ENCODE assay signal across 16 cellular contexts in the genomic region with DNA sequence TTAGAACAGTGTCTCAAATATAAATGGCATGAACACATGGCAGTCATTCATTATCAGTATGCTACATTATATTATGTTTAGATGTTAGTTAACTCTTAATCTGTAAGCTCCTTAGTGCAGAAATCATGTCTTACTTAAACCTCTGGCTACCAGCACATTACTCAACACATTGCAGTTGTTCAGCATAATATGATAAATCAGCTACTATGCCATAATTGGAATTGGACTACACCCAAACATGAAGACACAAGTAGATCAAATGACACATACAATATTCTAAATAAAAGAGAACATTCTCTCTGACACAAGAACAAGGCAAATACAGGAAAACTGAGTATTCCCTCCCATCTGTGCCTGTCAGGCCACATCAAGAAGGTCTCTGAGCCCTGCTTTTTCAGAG.
DNase-seq lines count a peak whose midpoint lies in the region; ATAC-seq and TF ChIP-seq lines count a peak whose summit lies in the region.
"Had no signal": no experiment of that assay in that cellular context is flagged by ENCODE, and none has a peak within 500 bp of the region (broad histone marks: within the 10 kb centered on the region; RNA-seq: fewer than 3 reads in every experiment).

No MANE protein-coding gene starts in this region.

- TF ChIP-seq CTCF in foreskin fibroblast (IDR thresholded peaks at IDR 0.05; ENCODE audit: low read depth, low read length) (no peak), lower leg skin (IDR thresholded peaks at IDR 0.05) (no peak)

- H3K27ac Mint-ChIP-seq in CD4-positive, alpha-beta memory T cell = peak overlapping the region in 5 of 7 donors; percentile 1 to 79 (median 20)
- H3K27ac Mint-ChIP-seq in activated T-helper 17 cell treated with anti-CD3 and anti-CD28 coated beads, Interleukin-2, amount 50 U/mL, for 72 hours = peak overlapping the region; percentile 21
- H3K27ac Mint-ChIP-seq: B cell, nephron progenitor cell had no signal

- H3K36me3 Mint-ChIP-seq in CD4-positive, alpha-beta memory T cell = peaks cover 14 to 31% of the 10 kb centered on the region in 2 donors
- peaks cover 62% of the 10 kb centered on the region for H3K36me3 Mint-ChIP-seq in activated T-helper 17 cell treated with anti-CD3 and anti-CD28 coated beads, Interleukin-2, amount 50 U/mL, for 72 hours (ENCODE audit: low read depth)

- POLR2A ChIA-PET in CD4-positive, alpha-beta memory T cell (lab: Charles Lee; ENCODE audit: partially characterized antibody) = no interaction called here

- CTCF ChIA-PET in CD4-positive, alpha-beta memory T cell (lab: Charles Lee; ENCODE audit: partially characterized antibody) = interaction anchor here (0.9 to 3.2 kb wide), 6 partner anchors 15 to 648 kb away, joined by 3 to 10 read pairs (median 5); a partner anchor contains a TSS

- no peak overlapping the region for H3K4me3 Mint-ChIP-seq in CD4-positive, alpha-beta memory T cell
- H3K4me3 Mint-ChIP-seq in activated T-helper 17 cell treated with anti-CD3 and anti-CD28 coated beads, Interleukin-2, amount 50 U/mL, for 72 hours = no peak overlapping the region
- H3K4me3 Mint-ChIP-seq: B cell, nephron progenitor cell had no signal

- no peak overlapping the region for H3K27ac ChIP-seq in CD4-positive, alpha-beta memory T cell (ENCODE audit: low read depth, low read length)
- H3K27ac ChIP-seq: ascending aorta, esophagus squamous epithelium had no signal

- H3K27me3 ChIP-seq in CD4-positive, alpha-beta memory T cell (ENCODE audit: insufficient read depth, low read length) = no peaks in the 10 kb centered on the region
- H3K27me3 ChIP-seq: ascending aorta, esophagus squamous epithelium had no signal

- no peaks in the 10 kb centered on the region for H3K9me3 ChIP-seq in CD4-positive, alpha-beta memory T cell (ENCODE audit: control insufficient read depth in 1 of 2, low read length in 2 of 2)
- H3K9me3 ChIP-seq: ascending aorta, esophagus squamous epithelium had no signal

- TF ChIP-seq POLR2A in lower leg skin (IDR thresholded peaks at IDR 0.05) = no peak

- DNase-seq in CD4-positive, alpha-beta memory T cell = no peak
- DNase-seq in M059J (ENCODE audit: low read depth) (peak; percentile 7), foreskin fibroblast (peak; percentile 41 to 67), lower leg skin (ENCODE audit: low spot score in 2 of 2) (no peak)
- DNase-seq: activated CD4-positive, CD25-positive, alpha-beta regulatory T cell; activated effector memory CD4-positive, alpha-beta T cell treated with anti-CD3 and anti-CD28 coated beads, Interleukin-2, amount 50 U/mL, for 16 hours; dermis blood vessel endothelial cell; DMS153; esophagus squamous epithelium; nephron progenitor cell had no signal

- no peaks in the 10 kb centered on the region for H3K4me1 ChIP-seq in CD4-positive, alpha-beta memory T cell (ENCODE audit: insufficient read depth, low read length)
- H3K4me1 ChIP-seq: ascending aorta, esophagus squamous epithelium had no signal

- intact Hi-C loops in CD4-positive, alpha-beta memory T cell (cut with micrococcal nuclease) = no loop called here
- intact Hi-C loops in lower leg skin (cut with DNase I; ENCODE audit: low total_unique reads) = no loop called here

- no peak for ATAC-seq in activated T-helper 17 cell treated with anti-CD3 and anti-CD28 coated beads, Interleukin-2, amount 50 U/mL, for 72 hours (replicated peaks)
- ATAC-seq in HG02642 (IDR thresholded peaks at IDR 0.05; ENCODE audit: poor library complexity, unreplicated experiment) (no peak), HG02885 (IDR thresholded peaks at IDR 0.05; ENCODE audit: poor library complexity, unreplicated experiment) (no peak)

- no peaks in the 10 kb centered on the region for H3K9me3 Mint-ChIP-seq in CD4-positive, alpha-beta memory T cell
- H3K9me3 Mint-ChIP-seq in activated T-helper 17 cell treated with anti-CD3 and anti-CD28 coated beads, Interleukin-2, amount 50 U/mL, for 72 hours = no peaks in the 10 kb centered on the region
- H3K9me3 Mint-ChIP-seq: nephron progenitor cell had no signal

- no peaks in the 10 kb centered on the region for H3K27me3 Mint-ChIP-seq in CD4-positive, alpha-beta memory T cell
- H3K27me3 Mint-ChIP-seq in activated T-helper 17 cell treated with anti-CD3 and anti-CD28 coated beads, Interleukin-2, amount 50 U/mL, for 72 hours = no peaks in the 10 kb centered on the region
- H3K27me3 Mint-ChIP-seq: B cell had no signal

- H3K4me1 Mint-ChIP-seq in CD4-positive, alpha-beta memory T cell = peaks cover 0 to 2% (median 0%) of the 10 kb centered on the region in 4 donors
- H3K4me1 Mint-ChIP-seq in activated T-helper 17 cell treated with anti-CD3 and anti-CD28 coated beads, Interleukin-2, amount 50 U/mL, for 72 hours = no peaks in the 10 kb centered on the region
- H3K4me1 Mint-ChIP-seq: B cell, nephron progenitor cell had no signal

- no peaks in the 10 kb centered on the region for H3K36me3 ChIP-seq in CD4-positive, alpha-beta memory T cell (ENCODE audit: insufficient read depth, low read length)

- no peak overlapping the region for H3K4me3 ChIP-seq in CD4-positive, alpha-beta memory T cell (ENCODE audit: low read length in 2 of 2)
- H3K4me3 ChIP-seq in foreskin fibroblast (ENCODE audit: low read depth in 1 of 2, low read length in 2 of 2) (no peak overlapping the region), lower leg skin (ENCODE audit: low read depth, poor library complexity, severe bottlenecking) (no peak overlapping the region)
- H3K4me3 ChIP-seq: ascending aorta, esophagus squamous epithelium, lung had no signal

Comparison
In these comparisons a context has a peak if more than half of its experiments do, and no peak if none do; other contexts are left out.
1. DNase-seq: peak in M059J (single experiment) and foreskin fibroblast (2 of 2); none in CD4-positive, alpha-beta memory T cell (0 of 5) and lower leg skin (0 of 2).